In genomic region chr7:155343150-155343549, GRCh38 we compare ENCODE assay signal across 15 cellular contexts.
"Had no signal": no experiment of that assay in that cellular context is flagged by ENCODE, and none has a peak within 500 bp of the region (broad histone marks: within the 10 kb centered on the region; RNA-seq: fewer than 3 reads in every experiment).

No MANE protein-coding gene starts in this region.

- H3K9me3 Mint-ChIP-seq: immature natural killer cell; naive thymus-derived CD4-positive, alpha-beta T cell; stimulated activated effector memory CD8-positive, alpha-beta T cell treated with anti-CD3 and anti-CD28 coated beads, Interleukin-12 subunit alpha, Interleukin-12 subunit beta, amount 100 ng/mL, for 72 hours; stimulated activated naive CD8-positive, alpha-beta T cell treated with anti-CD3 and anti-CD28 coated beads, Interleukin-15, Interleukin-2, amounts not matched to agents 100 ng/mL and 50 ng/mL, for 24 hours had no signal

- H3K4me2 ChIP-seq: smooth muscle cell had no signal

- H3K4me3 Mint-ChIP-seq: immature natural killer cell; stimulated activated naive CD8-positive, alpha-beta T cell treated with anti-CD3 and anti-CD28 coated beads, Interleukin-15, Interleukin-2, amounts not matched to agents 100 ng/mL and 50 ng/mL, for 24 hours had no signal

- H3K27me3 ChIP-seq: ovary, right atrium auricular region had no signal

- H3K4me3 ChIP-seq: ovary, right atrium auricular region, smooth muscle cell, thoracic aorta had no signal

- DNase-seq: dermis blood vessel endothelial cell; erythroblast; foreskin keratinocyte; immature natural killer cell; left colon; mesendoderm; naive thymus-derived CD4-positive, alpha-beta T cell; ovary; stimulated activated CD4-positive, alpha-beta T cell treated with anti-CD3 and anti-CD28 coated beads, Interleukin-2, amount 100 ng/mL, for 48 hours had no signal

- H3K27ac ChIP-seq: foreskin keratinocyte, ovary, right atrium auricular region, thoracic aorta had no signal

- H3K36me3 Mint-ChIP-seq: immature natural killer cell; naive thymus-derived CD4-positive, alpha-beta T cell; stimulated activated effector memory CD8-positive, alpha-beta T cell treated with anti-CD3 and anti-CD28 coated beads, Interleukin-12 subunit alpha, Interleukin-12 subunit beta, amount 100 ng/mL, for 72 hours had no signal

- ATAC-seq: foreskin keratinocyte; left colon; naive thymus-derived CD4-positive, alpha-beta T cell; stimulated activated effector memory CD8-positive, alpha-beta T cell treated with anti-CD3 and anti-CD28 coated beads, Interleukin-12 subunit alpha, Interleukin-12 subunit beta, amount 100 ng/mL, for 72 hours had no signal

- H3K36me3 ChIP-seq: ovary, right atrium auricular region, thoracic aorta had no signal

- H3K9me3 ChIP-seq: ovary, right atrium auricular region, thoracic aorta had no signal

- H3K4me1 ChIP-seq: foreskin keratinocyte had no signal

- FAIRE-seq: endothelial cell of umbilical vein had no signal

- H3K27ac Mint-ChIP-seq: immature natural killer cell; stimulated activated effector memory CD8-positive, alpha-beta T cell treated with anti-CD3 and anti-CD28 coated beads, Interleukin-12 subunit alpha, Interleukin-12 subunit beta, amount 100 ng/mL, for 72 hours; stimulated activated naive CD8-positive, alpha-beta T cell treated with anti-CD3 and anti-CD28 coated beads, Interleukin-15, Interleukin-2, amounts not matched to agents 100 ng/mL and 50 ng/mL, for 24 hours had no signal
